In genomic region chrX:79259073-79259689, GRCh38 we compare ENCODE assay signal across 8 cellular contexts.
A peak's percentile ranks its signal among the peaks of the same experiment; 100 is the strongest.
DNase-seq lines count a peak whose midpoint lies in the region; ATAC-seq lines count a peak whose summit lies in the region.

No MANE protein-coding gene starts in this region.

- DNase-seq in SIG-M5 (lab: John Stamatoyannopoulos, UW): peak; percentile 0
- DNase-seq in central memory CD4-positive, alpha-beta T cell: peak; percentile 77
- DNase-seq in superior temporal gyrus (ENCODE audit: extremely low spot score): peak; percentile 23
- no peak for DNase-seq in NCI-H2081 (lab: John Stamatoyannopoulos, UW)
- DNase-seq in SHP77 treated with DMSO at 0.1 percent for 48 hours (lab: John Stamatoyannopoulos, UW): no peak
- no peak for DNase-seq in HT-29 (ENCODE audit: low spot score)

- ATAC-seq in GM18858 (IDR thresholded peaks at IDR 0.05; ENCODE audit: unreplicated experiment) (peak; percentile 90), HG02763 (IDR thresholded peaks at IDR 0.05; ENCODE audit: unreplicated experiment) (peak; percentile 89)

Comparison
In these comparisons a context has a peak if more than half of its experiments do, and no peak if none do; other contexts are left out.
1. DNase-seq: peak in SIG-M5 (single experiment), central memory CD4-positive, alpha-beta T cell (single experiment) and superior temporal gyrus (single experiment); none in NCI-H2081 (0 of 2), SHP77 treated with DMSO at 0.1 percent for 48 hours (single experiment) and HT-29 (single experiment).